In genomic region chr18:33579147-33579867, GRCh38 we compare ENCODE assay signal across 10 cellular contexts. TPM values are rescaled to one million over a fixed set of nuclear protein-coding genes. Genes with fewer than 3 reads are reported as not detected.
DNase-seq lines count a peak whose midpoint lies in the region; ATAC-seq, FAIRE-seq and TF ChIP-seq lines count a peak whose summit lies in the region.
"Had no signal": no experiment of that assay in that cellular context is flagged by ENCODE, and none has a peak within 500 bp of the region (broad histone marks: within the 10 kb centered on the region; RNA-seq: fewer than 3 reads in every experiment).

No MANE protein-coding gene starts in this region.

- H3K4me3 Mint-ChIP-seq in astrocyte (ENCODE audit: unreplicated experiment), result no peak overlapping the region
- H3K4me3 Mint-ChIP-seq in CD14-positive monocyte, result no peak overlapping the region
- no peak overlapping the region for H3K4me3 Mint-ChIP-seq in stimulated activated memory B cell treated with anti-CD40 and anti-IgM and Interleukin-4, amounts not matched to agents 10 μg/mL and 1 μg/mL and 100 μg/mL, for 72 hours

- peak overlapping the region; percentile 99 for H3K4me2 ChIP-seq in astrocyte (ENCODE audit: low read length)

- H4K20me1 ChIP-seq in astrocyte (ENCODE audit: insufficient read depth, low read length), result no peaks in the 10 kb centered on the region

- intact Hi-C loops in CD14-positive monocyte (cut with micrococcal nuclease), result no loop called here

- ATAC-seq in stimulated activated memory B cell treated with anti-CD40 and anti-IgM and Interleukin-4, amounts not matched to agents 10 μg/mL and 1 μg/mL and 100 μg/mL, for 72 hours, result no peak

- TF ChIP-seq CTCF in astrocyte (IDR thresholded peaks at IDR 0.05; ENCODE audit: insufficient read depth, low read depth, low read length), result no peak
- TF ChIP-seq CTCF in CD14-positive monocyte (IDR thresholded peaks at IDR 0.05), result no peak
- no peak for TF ChIP-seq CTCF in GM20000 (IDR thresholded peaks at IDR 0.05; ENCODE audit: extremely low read depth, missing control alignments)

- H3K9me3 ChIP-seq in HUES64 (ENCODE audit: insufficient read depth, low read depth, low read length) (no peaks in the 10 kb centered on the region), astrocyte (ENCODE audit: insufficient read depth, low read depth, low read length) (no peaks in the 10 kb centered on the region)

- peaks cover 36% of the 10 kb centered on the region for H3K4me1 ChIP-seq in HUES64 (ENCODE audit: insufficient read depth, low read length)
- H3K4me1 ChIP-seq in astrocyte (ENCODE audit: insufficient read depth, low read length), result peaks cover 10% of the 10 kb centered on the region

- no peaks in the 10 kb centered on the region for H3K9me3 Mint-ChIP-seq in astrocyte (ENCODE audit: unreplicated experiment)
- peaks cover 0 to 8% (median 6%) of the 10 kb centered on the region in 7 donors for H3K9me3 Mint-ChIP-seq in CD14-positive monocyte
- no peaks in the 10 kb centered on the region for H3K9me3 Mint-ChIP-seq in stimulated activated memory B cell treated with anti-CD40 and anti-IgM and Interleukin-4, amounts not matched to agents 10 μg/mL and 1 μg/mL and 100 μg/mL, for 72 hours

- H3K36me3 ChIP-seq in HUES64 (ENCODE audit: insufficient read depth, low read length) (no peaks in the 10 kb centered on the region), astrocyte (ENCODE audit: insufficient read depth, low read length) (no peaks in the 10 kb centered on the region)

- H3K27ac ChIP-seq in HUES64 (ENCODE audit: low read depth, low read length), result no peak overlapping the region
- no peak overlapping the region for H3K27ac ChIP-seq in astrocyte (ENCODE audit: low read depth, low read length)

- no peak for FAIRE-seq in astrocyte (lab: Jason Lieb, UNC)
- peak; percentile 5 for FAIRE-seq in islet of Langerhans (lab: Jason Lieb, UNC)

- H3K36me3 Mint-ChIP-seq in astrocyte (ENCODE audit: low read depth, unreplicated experiment) (no peaks in the 10 kb centered on the region), CD14-positive monocyte (peaks cover 3 to 5% of the 10 kb centered on the region in 2 donors)
- no peaks in the 10 kb centered on the region for H3K36me3 Mint-ChIP-seq in stimulated activated memory B cell treated with anti-CD40 and anti-IgM and Interleukin-4, amounts not matched to agents 10 μg/mL and 1 μg/mL and 100 μg/mL, for 72 hours

- peaks cover 54% of the 10 kb centered on the region for H3K27me3 ChIP-seq in HUES64 (ENCODE audit: insufficient read depth, low read length)
- peaks cover 6% of the 10 kb centered on the region for H3K27me3 ChIP-seq in astrocyte (ENCODE audit: insufficient read depth, low read length)

- H3K27me3 Mint-ChIP-seq in astrocyte (ENCODE audit: low read depth, unreplicated experiment) (peaks cover 3% of the 10 kb centered on the region), CD14-positive monocyte (ENCODE audit: low read depth in 3 of 3) (peaks cover 14 to 27% (median 16%) of the 10 kb centered on the region in 3 donors)
- peaks cover 14% of the 10 kb centered on the region for H3K27me3 Mint-ChIP-seq in stimulated activated memory B cell treated with anti-CD40 and anti-IgM and Interleukin-4, amounts not matched to agents 10 μg/mL and 1 μg/mL and 100 μg/mL, for 72 hours

- DNase-seq in astrocyte (ENCODE audit: low read depth) (no peak), superior temporal gyrus (ENCODE audit: extremely low spot score) (peak; percentile 67), CD14-positive monocyte (ENCODE audit: low spot score) (no peak), activated gamma-delta T cell (lab: John Stamatoyannopoulos, UW) (no peak), GM20000 (ENCODE audit: low spot score) (no peak)
- DNase-seq: activated CD8-positive, alpha-beta memory T cell treated with anti-CD3 and anti-CD28 coated beads, Interleukin-2, amount 50 U/mL, for 48 hours had no signal

- peaks cover 6% of the 10 kb centered on the region for H3K4me1 Mint-ChIP-seq in astrocyte (ENCODE audit: low read depth, unreplicated experiment)
- H3K4me1 Mint-ChIP-seq in CD14-positive monocyte, result peaks cover 5% of the 10 kb centered on the region
- peaks cover 7% of the 10 kb centered on the region for H3K4me1 Mint-ChIP-seq in stimulated activated memory B cell treated with anti-CD40 and anti-IgM and Interleukin-4, amounts not matched to agents 10 μg/mL and 1 μg/mL and 100 μg/mL, for 72 hours

- H3K4me3 ChIP-seq in HUES64 (ENCODE audit: low read length) (peak overlapping the region; percentile 63), astrocyte (ENCODE audit: insufficient read depth, low read depth, low read length) (peak overlapping the region; percentile 69)

- H2AFZ ChIP-seq in astrocyte (ENCODE audit: low read depth, low read length), result peak overlapping the region; percentile 90

- no peaks in the 10 kb centered on the region for H3K79me2 ChIP-seq in astrocyte (ENCODE audit: insufficient read depth, low read length)

- H3K27ac Mint-ChIP-seq in astrocyte (ENCODE audit: unreplicated experiment), result no peak overlapping the region
- no peak overlapping the region for H3K27ac Mint-ChIP-seq in CD14-positive monocyte
- no peak overlapping the region for H3K27ac Mint-ChIP-seq in stimulated activated memory B cell treated with anti-CD40 and anti-IgM and Interleukin-4, amounts not matched to agents 10 μg/mL and 1 μg/mL and 100 μg/mL, for 72 hours
- H3K27ac Mint-ChIP-seq: memory B cell had no signal

- 24% methylated on average over 22 of the region's 22 CpGs for WGBS in HUES64

- peak overlapping the region; percentile 58; the same call in 1 of the 2 replicates for H3K9ac ChIP-seq in HUES64 (ENCODE audit: low read depth, low read length)
- peak overlapping the region; percentile 77 for H3K9ac ChIP-seq in astrocyte (ENCODE audit: low read length)

RNA-seq across cellular contexts. Expression of gene ASXL3, which starts 1.3 kb away (rescaled TPM):
- 2.5 TPM for polyA plus RNA-seq in HUES64 (2013, experiment 1 of 2)
- polyA plus RNA-seq in HUES64 (2013, experiment 2 of 2), result 4.5 TPM
- total RNA-seq in astrocyte, result 6.4 and 8.2 TPM in 2 replicates
- not detected for polyA plus RNA-seq in CD14-positive monocyte
